ENCODE assay signal across 8 cellular contexts in genomic region chr21:32940079-32941014, GRCh38.
DNase-seq lines count a peak whose midpoint lies in the region; ATAC-seq and TF ChIP-seq lines count a peak whose summit lies in the region.

No MANE protein-coding gene starts in this region.

- in situ Hi-C loops in GM23248 (cut with MboI) = no loop called here

- intact Hi-C loops in prostate gland (cut with DNase I) = loop anchor here (10.0 kb wide), 2 partner anchors 184 to 254 kb away; no protein-coding TSS in a partner anchor

- H3K9me2 ChIP-seq in GM23248 (ENCODE audit: insufficient read depth) = no peaks in the 10 kb centered on the region

- TF ChIP-seq CTCF in C4-2B (conservative IDR thresholded peaks at IDR 0.05) (peak; percentile 88), gastroesophageal sphincter (IDR thresholded peaks at IDR 0.05) (peak; percentile 35 to 68 (median 41)), prostate gland (IDR thresholded peaks at IDR 0.05) (peak; percentile 49 to 72 (median 68))

- H3K27ac ChIP-seq in C4-2B (no peak overlapping the region), GM23248 (no peak overlapping the region), gastroesophageal sphincter (no peak overlapping the region), prostate gland (no peak overlapping the region)

- TF ChIP-seq POLR2A in gastroesophageal sphincter (IDR thresholded peaks at IDR 0.05) (no peak), prostate gland (IDR thresholded peaks at IDR 0.05) (no peak)

- no peak overlapping the region for H3K9ac ChIP-seq in GM23248

- H3K36me3 ChIP-seq in GM23248 (ENCODE audit: low read depth) (no peaks in the 10 kb centered on the region), gastroesophageal sphincter (no peaks in the 10 kb centered on the region), prostate gland (no peaks in the 10 kb centered on the region)

- no peak for TF ChIP-seq EP300 in gastroesophageal sphincter (IDR thresholded peaks at IDR 0.05)

- DNase-seq in GM23248 (peak; percentile 65), NCI-H69 (lab: John Stamatoyannopoulos, UW) (peak; percentile 62), prostate gland (ENCODE audit: low spot score) (peak; percentile 53)
- DNase-seq in activated CD8-positive, alpha-beta memory T cell treated with anti-CD3 and anti-CD28 coated beads, Interleukin-2, amount 50 U/mL, for 48 hours = peak; percentile 59

- H3F3A ChIP-seq in GM23248 (ENCODE audit: insufficient read depth) = no peaks in the 10 kb centered on the region

- ATAC-seq in gastroesophageal sphincter (no peak), HG03139 (IDR thresholded peaks at IDR 0.05; ENCODE audit: unreplicated experiment) (no peak), HG03442 (IDR thresholded peaks at IDR 0.05; ENCODE audit: unreplicated experiment) (no peak)

- H3K4me1 ChIP-seq in GM23248 (ENCODE audit: insufficient read depth) = no peaks in the 10 kb centered on the region
- H3K4me1 ChIP-seq in gastroesophageal sphincter = no peaks in the 10 kb centered on the region
- H3K4me1 ChIP-seq in prostate gland (replicated peaks) = no peaks in the 10 kb centered on the region

- no peak overlapping the region for H3K4me2 ChIP-seq in GM23248 (ENCODE audit: unreplicated experiment)

- H3K9me3 ChIP-seq in GM23248 (ENCODE audit: low read depth) = no peaks in the 10 kb centered on the region
- H3K9me3 ChIP-seq in gastroesophageal sphincter = no peaks in the 10 kb centered on the region
- no peaks in the 10 kb centered on the region for H3K9me3 ChIP-seq in prostate gland

- no peaks in the 10 kb centered on the region for H4K20me1 ChIP-seq in GM23248 (ENCODE audit: insufficient read depth)

- H3K27me3 ChIP-seq in GM23248 (replicated peaks; ENCODE audit: insufficient read depth) (peaks cover 15% of the 10 kb centered on the region; the same call in 1 of the 2 replicates), gastroesophageal sphincter (peaks cover 4% of the 10 kb centered on the region), prostate gland (replicated peaks; ENCODE audit: insufficient read depth) (peaks cover 3% of the 10 kb centered on the region)

- 55 to 60% methylated on average over 22 to 23 of the region's 23 CpGs for WGBS in GM23248 (ENCODE audit: low coverage in 1 of 2, low lambda C conversion rate in 2 of 2, missing lambda C conversion rate in 2 of 2), 2 experiments
- 50 to 52% methylated on average over 15 to 21 of the region's 23 CpGs for WGBS in gastroesophageal sphincter (ENCODE audit: low coverage in 1 of 2), 2 donors
- 47% methylated on average over 23 of the region's 23 CpGs for WGBS in prostate gland

- no peak overlapping the region for H2AFZ ChIP-seq in GM23248

- H3K4me3 ChIP-seq in GM23248 (no peak overlapping the region), gastroesophageal sphincter (no peak overlapping the region), prostate gland (no peak overlapping the region)

- no peaks in the 10 kb centered on the region for H3K79me2 ChIP-seq in GM23248 (ENCODE audit: insufficient read depth)
